1 cellular context compared by ENCODE assay signal in the genomic region with DNA sequence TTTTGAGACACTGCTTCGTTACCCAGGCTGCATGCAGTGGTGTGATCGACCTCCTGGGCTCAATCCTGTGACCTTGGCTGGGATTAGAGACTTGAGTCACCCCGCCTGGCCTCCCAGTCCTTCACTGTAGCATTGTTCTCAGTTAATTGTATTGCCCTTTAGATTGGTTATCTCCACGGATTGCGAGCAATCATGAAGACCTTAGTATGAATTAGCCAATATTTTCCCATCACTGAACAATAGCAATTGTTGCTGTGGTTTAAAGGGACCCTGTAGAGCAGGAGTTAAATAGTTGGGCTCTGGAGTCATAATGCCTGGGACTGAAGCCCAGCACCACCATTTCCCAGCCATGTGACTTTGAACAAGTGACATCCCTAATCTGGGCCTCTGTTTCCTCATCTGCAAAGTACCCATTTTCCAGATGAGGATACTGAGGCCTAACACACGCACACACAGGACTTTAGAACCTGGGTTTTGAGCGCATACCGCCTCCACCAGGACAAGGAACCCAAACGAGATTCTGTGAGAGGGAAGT.
TF ChIP-seq lines count a peak whose summit lies in the region.

No MANE protein-coding gene starts in this region.

TF ChIP-seq in H1, 55 proteins besides CTCF, POLR2A, EP300 and RAD21:
- TF ChIP-seq KDM1A (IDR thresholded peaks at IDR 0.05; ENCODE audit: borderline replicate concordance, low read length) (peak; percentile 95), BACH1 (IDR thresholded peaks at IDR 0.05; ENCODE audit: low read length) (no peak), PHF8 (conservative IDR thresholded peaks at IDR 0.05; ENCODE audit: low read depth, low read length) (no peak)
